Comparison of ENCODE assay signal across 22 cellular contexts in genomic region chr9:88979791-88980190, GRCh38. TPM values are rescaled to one million over a fixed set of nuclear protein-coding genes. Genes with fewer than 3 reads are reported as not detected.
DNase-seq lines count a peak whose midpoint lies in the region; ATAC-seq and TF ChIP-seq lines count a peak whose summit lies in the region.
"Had no signal": no experiment of that assay in that cellular context is flagged by ENCODE, and none has a peak within 500 bp of the region (broad histone marks: within the 10 kb centered on the region; RNA-seq: fewer than 3 reads in every experiment).

No MANE protein-coding gene starts in this region.

- in situ Hi-C loops in HAP-1 (cut with MboI; ENCODE audit: low sequenced_read_pairs), result no loop called here

- H3K4me1 Mint-ChIP-seq in T-helper 17 cell, result no peaks in the 10 kb centered on the region

- WGBS in gastroesophageal sphincter (ENCODE audit: low coverage in 1 of 2), 2 donors, result 75% methylated on average over 2 of the region's 2 CpGs; no CpG with 5 or more reads in 1 of the 2 donors

- H3K36me3 ChIP-seq in gastroesophageal sphincter, result no peaks in the 10 kb centered on the region
- no peaks in the 10 kb centered on the region for H3K36me3 ChIP-seq in vagina
- no peaks in the 10 kb centered on the region for H3K36me3 ChIP-seq in HAP-1 (replicated peaks)
- H3K36me3 ChIP-seq: BE2C; BLaER1 treated with 17β-estradiol and CSF1 and Interleukin-3, amounts not matched to agents 10 nM and 100 nM had no signal

- peaks cover 9% of the 10 kb centered on the region for H3K27me3 Mint-ChIP-seq in T-helper 17 cell

- H3K9me3 ChIP-seq in T-helper 17 cell (ENCODE audit: control insufficient read depth, low read length, poor library complexity, severe bottlenecking), result no peaks in the 10 kb centered on the region
- H3K9me3 ChIP-seq in gastroesophageal sphincter, result no peaks in the 10 kb centered on the region
- H3K9me3 ChIP-seq in vagina, result no peaks in the 10 kb centered on the region
- no peaks in the 10 kb centered on the region for H3K9me3 ChIP-seq in HAP-1
- H3K9me3 ChIP-seq: BE2C had no signal

- ATAC-seq in T-helper 17 cell (no peak), gastroesophageal sphincter (no peak), GM21360 (IDR thresholded peaks at IDR 0.05; ENCODE audit: unreplicated experiment) (no peak), GM18517 (IDR thresholded peaks at IDR 0.05; ENCODE audit: unreplicated experiment) (no peak)
- ATAC-seq: A549, GM23338 had no signal

- peak overlapping the region; percentile 49 for H3K4me3 Mint-ChIP-seq in T-helper 17 cell
- H3K4me3 Mint-ChIP-seq: CD14-positive monocyte; CD4-positive, alpha-beta T cell; GM23338; H9; HFFc6 had no signal

- peaks cover 3 to 57% (median 10%) of the 10 kb centered on the region in 3 donors for H3K4me1 ChIP-seq in gastroesophageal sphincter
- H3K4me1 ChIP-seq in vagina, result peaks cover 27% of the 10 kb centered on the region
- H3K4me1 ChIP-seq in HAP-1, result no peaks in the 10 kb centered on the region
- H3K4me1 ChIP-seq: A549; BE2C; BLaER1 treated with 17β-estradiol and CSF1 and Interleukin-3, amounts not matched to agents 10 nM and 100 nM had no signal

- no peak for DNase-seq in T-helper 17 cell
- DNase-seq in coronary artery (ENCODE audit: low spot score), result peak; percentile 35
- DNase-seq in vagina (ENCODE audit: extremely low spot score in 2 of 2), result peak; percentile 40 to 69
- no peak for DNase-seq in HAP-1 (ENCODE audit: low spot score in 2 of 2)
- DNase-seq: 8988T; ACHN; AML-193; BE2C; Calu3; CD4-positive, alpha-beta T cell; COR-L47; DMS53; DMS79 treated with DMSO at 0.1 percent for 48 hours; H9; HFFc6 had no signal

- intact Hi-C loops in vagina (cut with DNase I), result no loop called here

- no peak for TF ChIP-seq CTCF in coronary artery (IDR thresholded peaks at IDR 0.05)
- no peak for TF ChIP-seq CTCF in gastroesophageal sphincter (IDR thresholded peaks at IDR 0.05)
- TF ChIP-seq CTCF in vagina (IDR thresholded peaks at IDR 0.05), result no peak

- H3K4me3 ChIP-seq in coronary artery (no peak overlapping the region), gastroesophageal sphincter (no peak overlapping the region), vagina (no peak overlapping the region), HAP-1 (no peak overlapping the region)
- H3K4me3 ChIP-seq: A549; BLaER1 treated with 17β-estradiol and CSF1 and Interleukin-3, amounts not matched to agents 10 nM and 100 nM; GM23338 had no signal

- no peak for TF ChIP-seq EP300 in gastroesophageal sphincter (IDR thresholded peaks at IDR 0.05)

- H3K27me3 ChIP-seq in gastroesophageal sphincter (no peaks in the 10 kb centered on the region), vagina (no peaks in the 10 kb centered on the region), HAP-1 (ENCODE audit: low read depth) (no peaks in the 10 kb centered on the region)
- H3K27me3 ChIP-seq: BE2C had no signal

- TF ChIP-seq POLR2A in gastroesophageal sphincter (IDR thresholded peaks at IDR 0.05) (no peak), vagina (IDR thresholded peaks at IDR 0.05) (no peak)

- H3K27ac Mint-ChIP-seq in T-helper 17 cell, result no peak overlapping the region
- H3K27ac Mint-ChIP-seq: CD14-positive monocyte; CD4-positive, alpha-beta T cell; GM23338; H9 had no signal

- H3K27ac ChIP-seq in coronary artery (peak overlapping the region in 1 of 2 donors; percentile 45), gastroesophageal sphincter (peak overlapping the region; percentile 48 to 74 (median 59)), vagina (peak overlapping the region; percentile 31)
- H3K27ac ChIP-seq: A549; BLaER1 treated with 17β-estradiol and CSF1 and Interleukin-3, amounts not matched to agents 10 nM and 100 nM had no signal

- no peaks in the 10 kb centered on the region for H3K36me3 Mint-ChIP-seq in T-helper 17 cell (ENCODE audit: low read depth)

RNA-seq across cellular contexts. Expression of gene S1PR3, which starts 11.5 kb away (rescaled TPM):
- total RNA-seq in T-helper 17 cell, result 1 to 10 TPM in 1 of 2 donors, under 1 TPM in 1; 0.05 to 1.7 TPM
- 100 to 1,000 TPM in 3 of 4 donors, 10 to 100 TPM in 1; 77.9 to 351 (median 167) TPM for total RNA-seq in gastroesophageal sphincter
- 39.3 TPM for total RNA-seq in vagina

Comparison
In these comparisons a context has a peak if more than half of its experiments do, and no peak if none do; other contexts are left out.
1. DNase-seq: peak in coronary artery (single experiment) and vagina (2 of 2); none in T-helper 17 cell (0 of 3) and HAP-1 (0 of 2).
2. RNA of gene S1PR3, which starts 11.5 kb away (total RNA-seq): 77.9 to 351 TPM in gastroesophageal sphincter and 39.3 TPM in vagina (single experiment); 0.05 to 1.7 TPM in T-helper 17 cell; every median in the first group is over 10 times any median in the second.